ENCODE assay signal across 19 cellular contexts in the genomic region with DNA sequence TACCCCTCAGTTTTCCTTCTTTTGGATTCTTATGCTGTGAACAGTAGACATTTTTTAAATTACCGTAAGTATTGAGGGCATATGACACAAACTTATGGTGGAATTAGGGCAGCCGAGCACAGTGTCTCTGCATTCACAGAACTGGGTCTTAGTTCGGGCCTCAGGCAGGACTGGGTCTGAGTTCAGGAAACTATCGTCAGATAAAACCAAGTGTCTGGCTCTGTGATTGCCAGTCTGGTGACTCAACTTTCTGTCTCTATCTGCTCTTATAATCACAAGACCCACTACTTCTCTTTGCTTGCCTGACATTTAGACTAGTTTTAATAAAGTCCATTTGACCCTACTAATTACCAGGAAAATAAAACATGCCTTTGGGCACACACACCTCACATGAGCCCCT.
A peak's percentile ranks its signal among the peaks of the same experiment; 100 is the strongest.
DNase-seq lines count a peak whose midpoint lies in the region; ATAC-seq and TF ChIP-seq lines count a peak whose summit lies in the region.
"Had no signal": no experiment of that assay in that cellular context is flagged by ENCODE, and none has a peak within 500 bp of the region (broad histone marks: within the 10 kb centered on the region; RNA-seq: fewer than 3 reads in every experiment).

No MANE protein-coding gene starts in this region.

- ATAC-seq in naive B cell (ENCODE audit: low read depth in 2 of 2) (no peak), GM18861 (IDR thresholded peaks at IDR 0.05; ENCODE audit: unreplicated experiment) (no peak)
- ATAC-seq: activated CD4-positive, CD25-positive, alpha-beta regulatory T cell treated with anti-CD3 and anti-CD28 coated beads, Interleukin-2, amount 50 U/mL, for 24 hours; PC-3; psoas muscle had no signal

- peak overlapping the region; percentile 46 for H3K4me3 Mint-ChIP-seq in T-helper 2 cell treated with Interferon-gamma antibody and Interleukin-4, amounts not matched to agents 5 μg/mL and 100 μg/mL, for 36 hours
- H3K4me3 Mint-ChIP-seq in HFFc6 (peak overlapping the region; percentile 45; the same call in 1 of the 2 replicates), naive B cell (peak overlapping the region in 5 of 8 donors; percentile 38 to 65 (median 50))
- H3K4me3 Mint-ChIP-seq in activated T-helper 1 cell treated with anti-CD3 and anti-CD28 coated beads, Interleukin-12 subunit alpha, Interleukin-12 subunit beta, Interleukin-2, Interleukin-4 antibody, amounts not matched to agents 30 ng/mL and 10 ng/mL and 1 ng/mL, durations not matched to agents 14 hours and 24 hours and 36 hours = peak overlapping the region; percentile 30

- peaks cover 3% of the 10 kb centered on the region for H3K4me1 Mint-ChIP-seq in T-helper 2 cell treated with Interferon-gamma antibody and Interleukin-4, amounts not matched to agents 5 μg/mL and 100 μg/mL, for 36 hours (ENCODE audit: low read depth)
- H3K4me1 Mint-ChIP-seq in HFFc6 (ENCODE audit: low read depth) (peaks cover 10% of the 10 kb centered on the region; the same call in 1 of the 2 replicates), naive B cell (peaks cover 5 to 7% (median 5%) of the 10 kb centered on the region in 3 donors)
- peaks cover 5% of the 10 kb centered on the region for H3K4me1 Mint-ChIP-seq in activated T-helper 1 cell treated with anti-CD3 and anti-CD28 coated beads, Interleukin-12 subunit alpha, Interleukin-12 subunit beta, Interleukin-2, Interleukin-4 antibody, amounts not matched to agents 30 ng/mL and 10 ng/mL and 1 ng/mL, durations not matched to agents 14 hours and 24 hours and 36 hours (ENCODE audit: low read depth)

- peaks cover 21% of the 10 kb centered on the region for H3K27me3 Mint-ChIP-seq in T-helper 2 cell treated with Interferon-gamma antibody and Interleukin-4, amounts not matched to agents 5 μg/mL and 100 μg/mL, for 36 hours (ENCODE audit: low read depth)
- peaks cover 11% of the 10 kb centered on the region for H3K27me3 Mint-ChIP-seq in HFFc6 (ENCODE audit: insufficient read depth)
- peaks cover 20% of the 10 kb centered on the region for H3K27me3 Mint-ChIP-seq in activated T-helper 1 cell treated with anti-CD3 and anti-CD28 coated beads, Interleukin-12 subunit alpha, Interleukin-12 subunit beta, Interleukin-2, Interleukin-4 antibody, amounts not matched to agents 30 ng/mL and 10 ng/mL and 1 ng/mL, durations not matched to agents 14 hours and 24 hours and 36 hours (ENCODE audit: insufficient read depth)
- H3K27me3 Mint-ChIP-seq in naive B cell = peaks cover 14 to 15% (median 14%) of the 10 kb centered on the region in 3 donors

- H3K36me3 Mint-ChIP-seq in T-helper 2 cell treated with Interferon-gamma antibody and Interleukin-4, amounts not matched to agents 5 μg/mL and 100 μg/mL, for 36 hours (ENCODE audit: low read depth) = peaks cover 8% of the 10 kb centered on the region
- H3K36me3 Mint-ChIP-seq in HFFc6 (ENCODE audit: low read depth) = no peaks in the 10 kb centered on the region
- H3K36me3 Mint-ChIP-seq in activated T-helper 1 cell treated with anti-CD3 and anti-CD28 coated beads, Interleukin-12 subunit alpha, Interleukin-12 subunit beta, Interleukin-2, Interleukin-4 antibody, amounts not matched to agents 30 ng/mL and 10 ng/mL and 1 ng/mL, durations not matched to agents 14 hours and 24 hours and 36 hours (ENCODE audit: low read depth) = no peaks in the 10 kb centered on the region
- H3K36me3 Mint-ChIP-seq in naive B cell = peaks cover 0 to 7% of the 10 kb centered on the region in 2 donors

- DNase-seq in T-helper 2 cell treated with Interferon-gamma antibody and Interleukin-4, amounts not matched to agents 5 μg/mL and 100 μg/mL, for 36 hours (ENCODE audit: low spot score) = no peak
- DNase-seq in T-helper 2 cell (no peak), HFFc6 (no peak), naive B cell (no peak), HuH-7.5 (ENCODE audit: low spot score) (no peak), SKM-1 treated with dmso at 0.1 percent for 144 hours (lab: John Stamatoyannopoulos, UW; ENCODE audit: unreplicated experiment) (no peak)
- no peak for DNase-seq in activated T-helper 1 cell treated with anti-CD3 and anti-CD28 coated beads, Interleukin-12 subunit alpha, Interleukin-12 subunit beta, Interleukin-2, Interleukin-4 antibody, amounts not matched to agents 30 ng/mL and 10 ng/mL and 1 ng/mL, durations not matched to agents 14 hours and 24 hours and 36 hours (ENCODE audit: low spot score)
- DNase-seq: amniotic stem cell; C1 segment of cervical spinal cord; DMS 273 treated with DMSO at 0.1 percent for 48 hours; NCI-H774; PC-3; psoas muscle; SJCRH30; small intestine; stimulated activated CD4-positive, alpha-beta T cell treated with anti-CD3 and anti-CD28 coated beads, Interleukin-2, amount 100 ng/mL, for 48 hours; uterus had no signal

- H3K9me3 Mint-ChIP-seq in T-helper 2 cell treated with Interferon-gamma antibody and Interleukin-4, amounts not matched to agents 5 μg/mL and 100 μg/mL, for 36 hours = peaks cover 23% of the 10 kb centered on the region
- H3K9me3 Mint-ChIP-seq in HFFc6 (no peaks in the 10 kb centered on the region), naive B cell (peaks cover 0 to 22% (median 17%) of the 10 kb centered on the region in 7 donors)
- peaks cover 17% of the 10 kb centered on the region for H3K9me3 Mint-ChIP-seq in activated T-helper 1 cell treated with anti-CD3 and anti-CD28 coated beads, Interleukin-12 subunit alpha, Interleukin-12 subunit beta, Interleukin-2, Interleukin-4 antibody, amounts not matched to agents 30 ng/mL and 10 ng/mL and 1 ng/mL, durations not matched to agents 14 hours and 24 hours and 36 hours

- intact Hi-C loops in activated T-helper 1 cell treated with anti-CD3 and anti-CD28 coated beads, Interleukin-12 subunit alpha, Interleukin-12 subunit beta, Interleukin-2, Interleukin-4 antibody, amounts not matched to agents 30 ng/mL and 10 ng/mL and 1 ng/mL, durations not matched to agents 14 hours and 24 hours and 36 hours (cut with micrococcal nuclease) = no loop called here

- peak overlapping the region; percentile 89 for H3K27ac Mint-ChIP-seq in T-helper 2 cell treated with Interferon-gamma antibody and Interleukin-4, amounts not matched to agents 5 μg/mL and 100 μg/mL, for 36 hours
- H3K27ac Mint-ChIP-seq in HFFc6 (no peak overlapping the region), naive B cell (peak overlapping the region in 3 of 6 donors; percentile 19 to 93 (median 85))
- peak overlapping the region; percentile 75 for H3K27ac Mint-ChIP-seq in activated T-helper 1 cell treated with anti-CD3 and anti-CD28 coated beads, Interleukin-12 subunit alpha, Interleukin-12 subunit beta, Interleukin-2, Interleukin-4 antibody, amounts not matched to agents 30 ng/mL and 10 ng/mL and 1 ng/mL, durations not matched to agents 14 hours and 24 hours and 36 hours

- TF ChIP-seq CTCF in HFFc6 (IDR thresholded peaks at IDR 0.05) = no peak
